1 cellular context compared by ENCODE assay signal in the genomic region with DNA sequence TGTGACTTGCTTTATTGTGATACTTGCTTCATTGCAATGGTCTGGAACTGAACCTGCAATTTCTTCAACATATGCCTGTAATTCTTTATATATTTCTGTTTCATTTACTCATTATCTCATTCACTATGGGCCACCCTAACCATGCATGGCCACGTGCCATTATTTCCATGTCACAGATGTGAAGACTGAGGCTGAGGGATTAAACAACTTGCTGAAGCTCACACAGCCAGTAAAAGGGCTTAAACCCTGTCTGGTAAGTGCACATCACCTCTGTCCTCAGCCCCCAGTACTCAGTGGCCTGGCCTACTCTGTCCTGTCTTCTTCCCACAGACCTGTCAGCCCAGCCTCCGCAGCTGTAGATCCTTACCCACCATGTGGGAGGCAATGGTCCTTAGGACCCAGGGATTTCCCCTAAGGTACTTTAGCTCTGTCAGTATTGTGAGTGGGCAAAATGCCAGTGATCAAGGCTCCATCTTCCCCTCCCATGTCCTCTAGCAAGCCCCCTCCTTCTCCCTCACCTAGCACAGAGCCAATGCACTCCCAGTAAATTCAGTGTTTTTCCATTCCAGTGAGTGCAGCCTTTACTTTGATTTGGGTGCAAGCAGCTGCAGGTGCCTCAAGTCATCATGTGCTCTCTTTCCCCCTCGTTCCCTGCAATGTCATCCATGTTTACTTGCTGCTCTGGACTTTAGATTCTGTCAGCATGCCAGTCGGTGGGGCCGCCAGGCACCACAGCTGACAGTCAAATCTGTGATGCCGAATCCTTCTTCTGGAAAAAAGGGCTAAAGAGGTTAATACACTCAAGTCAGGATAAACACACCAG.
A peak's percentile ranks its signal among the peaks of the same experiment; 100 is the strongest.
TF ChIP-seq lines count a peak whose summit lies in the region.

No MANE protein-coding gene starts in this region.

TF ChIP-seq in HepG2, 621 proteins besides CTCF, POLR2A, EP300 and RAD21 (continued from another document and continues in another):
- TF ChIP-seq, protein P1, sequence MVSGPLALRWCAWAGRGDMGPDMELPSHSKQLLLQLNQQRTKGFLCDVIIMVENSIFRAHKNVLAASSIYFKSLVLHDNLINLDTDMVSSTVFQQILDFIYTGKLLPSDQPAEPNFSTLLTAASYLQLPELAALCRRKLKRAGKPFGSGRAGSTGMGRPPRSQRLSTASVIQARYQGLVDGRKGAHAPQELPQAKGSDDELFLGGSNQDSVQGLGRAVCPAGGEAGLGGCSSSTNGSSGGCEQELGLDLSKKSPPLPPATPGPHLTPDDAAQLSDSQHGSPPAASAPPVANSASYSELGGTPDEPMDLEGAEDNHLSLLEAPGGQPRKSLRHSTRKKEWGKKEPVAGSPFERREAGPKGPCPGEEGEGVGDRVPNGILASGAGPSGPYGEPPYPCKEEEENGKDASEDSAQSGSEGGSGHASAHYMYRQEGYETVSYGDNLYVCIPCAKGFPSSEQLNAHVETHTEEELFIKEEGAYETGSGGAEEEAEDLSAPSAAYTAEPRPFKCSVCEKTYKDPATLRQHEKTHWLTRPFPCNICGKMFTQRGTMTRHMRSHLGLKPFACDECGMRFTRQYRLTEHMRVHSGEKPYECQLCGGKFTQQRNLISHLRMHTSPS (CRISPR knock-in tag; IDR thresholded peaks at IDR 0.05; ENCODE audit: low read depth), result no peak
- TF ChIP-seq ZMYM4 (CRISPR knock-in tag; IDR thresholded peaks at IDR 0.05) (peak; percentile 95), IRF1 (CRISPR knock-in tag; IDR thresholded peaks at IDR 0.05; ENCODE audit: low read depth) (no peak; the same call in 1 of the 2 replicates), IKZF4 (CRISPR knock-in tag; IDR thresholded peaks at IDR 0.05; ENCODE audit: borderline replicate concordance, low read depth, not compliant biosample characterization) (no peak), ZNF737 (CRISPR knock-in tag; IDR thresholded peaks at IDR 0.05; ENCODE audit: borderline replicate concordance) (no peak), AKNA (CRISPR knock-in tag; IDR thresholded peaks at IDR 0.05; ENCODE audit: borderline replicate concordance) (no peak), ZNF775 (CRISPR knock-in tag; IDR thresholded peaks at IDR 0.05; ENCODE audit: borderline replicate concordance) (no peak), IKZF5 (CRISPR knock-in tag; IDR thresholded peaks at IDR 0.05) (peak; percentile 86), THAP11 (CRISPR knock-in tag; IDR thresholded peaks at IDR 0.05) (peak; percentile 72), TRAFD1 (CRISPR knock-in tag; IDR thresholded peaks at IDR 0.05; ENCODE audit: borderline replicate concordance) (no peak), ETV6 (CRISPR knock-in tag; conservative IDR thresholded peaks at IDR 0.05) (no peak), NFYB (CRISPR knock-in tag; IDR thresholded peaks at IDR 0.05) (no peak), BORCS8-MEF2B (CRISPR knock-in tag; IDR thresholded peaks at IDR 0.05) (peak; percentile 87), RELA (CRISPR knock-in tag; IDR thresholded peaks at IDR 0.05) (no peak), KDM2A (CRISPR knock-in tag; IDR thresholded peaks at IDR 0.05; ENCODE audit: borderline replicate concordance, low read depth) (peak; percentile 77; the same call in 1 of the 2 replicates), HMG20B (CRISPR knock-in tag; conservative IDR thresholded peaks at IDR 0.05) (0 out of 2 replicates have a peak, but pooled peaks have one; percentile 49), ZNF790 (CRISPR knock-in tag; IDR thresholded peaks at IDR 0.05; ENCODE audit: borderline replicate concordance) (no peak), ZNF20 (CRISPR knock-in tag; IDR thresholded peaks at IDR 0.05) (no peak), REXO4 (CRISPR knock-in tag; IDR thresholded peaks at IDR 0.05; ENCODE audit: borderline replicate concordance) (no peak), PREB (CRISPR knock-in tag; IDR thresholded peaks at IDR 0.05) (no peak), TEAD2 (CRISPR knock-in tag; IDR thresholded peaks at IDR 0.05) (no peak), SNAPC2 (CRISPR knock-in tag; IDR thresholded peaks at IDR 0.05) (peak; percentile 92; the same call in 1 of the 2 replicates), ZBTB10 (CRISPR knock-in tag; IDR thresholded peaks at IDR 0.05; ENCODE audit: borderline replicate concordance) (peak; percentile 55; the same call in 1 of the 2 replicates), ZNF619 (CRISPR knock-in tag; IDR thresholded peaks at IDR 0.05) (0 out of 2 replicates have a peak, but pooled peaks have one; percentile 35), CBX5 (CRISPR knock-in tag; IDR thresholded peaks at IDR 0.05; ENCODE audit: borderline replicate concordance) (peak; percentile 82), ZNF800 (CRISPR knock-in tag; IDR thresholded peaks at IDR 0.05) (no peak)
- TF ChIP-seq, protein P2, sequence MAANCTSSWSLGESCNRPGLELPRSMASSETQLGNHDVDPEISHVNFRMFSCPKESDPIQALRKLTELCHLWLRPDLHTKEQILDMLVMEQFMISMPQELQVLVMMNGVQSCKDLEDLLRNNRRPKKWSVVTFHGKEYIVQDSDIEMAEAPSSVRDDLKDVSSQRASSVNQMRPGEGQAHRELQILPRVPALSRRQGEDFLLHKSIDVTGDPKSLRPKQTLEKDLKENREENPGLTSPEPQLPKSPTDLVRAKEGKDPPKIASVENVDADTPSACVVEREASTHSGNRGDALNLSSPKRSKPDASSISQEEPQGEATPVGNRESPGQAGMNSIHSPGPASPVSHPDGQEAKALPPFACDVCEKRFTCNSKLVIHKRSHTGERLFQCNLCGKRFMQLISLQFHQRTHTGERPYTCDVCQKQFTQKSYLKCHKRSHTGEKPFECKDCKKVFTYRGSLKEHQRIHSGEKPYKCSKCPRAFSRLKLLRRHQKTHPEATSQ (CRISPR knock-in tag; IDR thresholded peaks at IDR 0.05; ENCODE audit: borderline replicate concordance), result peak; percentile 83; the same call in 1 of the 2 replicates
- TF ChIP-seq, protein P3, sequence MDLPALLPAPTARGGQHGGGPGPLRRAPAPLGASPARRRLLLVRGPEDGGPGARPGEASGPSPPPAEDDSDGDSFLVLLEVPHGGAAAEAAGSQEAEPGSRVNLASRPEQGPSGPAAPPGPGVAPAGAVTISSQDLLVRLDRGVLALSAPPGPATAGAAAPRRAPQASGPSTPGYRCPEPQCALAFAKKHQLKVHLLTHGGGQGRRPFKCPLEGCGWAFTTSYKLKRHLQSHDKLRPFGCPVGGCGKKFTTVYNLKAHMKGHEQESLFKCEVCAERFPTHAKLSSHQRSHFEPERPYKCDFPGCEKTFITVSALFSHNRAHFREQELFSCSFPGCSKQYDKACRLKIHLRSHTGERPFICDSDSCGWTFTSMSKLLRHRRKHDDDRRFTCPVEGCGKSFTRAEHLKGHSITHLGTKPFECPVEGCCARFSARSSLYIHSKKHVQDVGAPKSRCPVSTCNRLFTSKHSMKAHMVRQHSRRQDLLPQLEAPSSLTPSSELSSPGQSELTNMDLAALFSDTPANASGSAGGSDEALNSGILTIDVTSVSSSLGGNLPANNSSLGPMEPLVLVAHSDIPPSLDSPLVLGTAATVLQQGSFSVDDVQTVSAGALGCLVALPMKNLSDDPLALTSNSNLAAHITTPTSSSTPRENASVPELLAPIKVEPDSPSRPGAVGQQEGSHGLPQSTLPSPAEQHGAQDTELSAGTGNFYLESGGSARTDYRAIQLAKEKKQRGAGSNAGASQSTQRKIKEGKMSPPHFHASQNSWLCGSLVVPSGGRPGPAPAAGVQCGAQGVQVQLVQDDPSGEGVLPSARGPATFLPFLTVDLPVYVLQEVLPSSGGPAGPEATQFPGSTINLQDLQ (CRISPR knock-in tag; IDR thresholded peaks at IDR 0.05), result no peak
